Comparison of ENCODE assay signal across 1 cellular context in the genomic region with DNA sequence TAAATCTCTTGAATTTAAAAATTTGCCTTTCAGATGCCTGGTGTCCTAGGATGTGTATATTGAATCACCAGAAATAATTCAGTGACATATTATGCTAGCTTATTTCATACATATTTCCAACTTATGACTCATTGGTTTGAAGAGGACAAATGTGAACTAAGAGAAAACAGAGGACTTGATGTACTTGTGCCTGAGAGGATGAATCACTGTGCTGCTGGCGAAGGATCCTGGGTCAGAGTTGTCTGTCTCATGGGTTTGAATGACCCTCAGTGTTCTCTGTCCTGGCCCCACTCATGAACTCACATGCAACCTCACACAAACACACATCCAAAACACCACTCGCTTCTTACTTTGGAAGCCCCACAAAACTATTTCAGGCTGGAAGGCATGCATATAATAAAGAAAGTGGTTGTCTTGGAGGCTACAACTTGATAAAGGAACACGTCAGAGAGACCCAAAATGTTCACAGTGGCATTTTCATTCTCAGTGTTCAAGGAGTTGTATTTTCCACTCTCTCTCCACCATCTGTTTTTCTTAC.
A peak's percentile ranks its signal among the peaks of the same experiment; 100 is the strongest.
TF ChIP-seq lines count a peak whose summit lies in the region.

No MANE protein-coding gene starts in this region.

TF ChIP-seq in SK-N-SH, 30 proteins besides CTCF, POLR2A, EP300 and RAD21 (continued from another document):
- TF ChIP-seq, protein P1, sequence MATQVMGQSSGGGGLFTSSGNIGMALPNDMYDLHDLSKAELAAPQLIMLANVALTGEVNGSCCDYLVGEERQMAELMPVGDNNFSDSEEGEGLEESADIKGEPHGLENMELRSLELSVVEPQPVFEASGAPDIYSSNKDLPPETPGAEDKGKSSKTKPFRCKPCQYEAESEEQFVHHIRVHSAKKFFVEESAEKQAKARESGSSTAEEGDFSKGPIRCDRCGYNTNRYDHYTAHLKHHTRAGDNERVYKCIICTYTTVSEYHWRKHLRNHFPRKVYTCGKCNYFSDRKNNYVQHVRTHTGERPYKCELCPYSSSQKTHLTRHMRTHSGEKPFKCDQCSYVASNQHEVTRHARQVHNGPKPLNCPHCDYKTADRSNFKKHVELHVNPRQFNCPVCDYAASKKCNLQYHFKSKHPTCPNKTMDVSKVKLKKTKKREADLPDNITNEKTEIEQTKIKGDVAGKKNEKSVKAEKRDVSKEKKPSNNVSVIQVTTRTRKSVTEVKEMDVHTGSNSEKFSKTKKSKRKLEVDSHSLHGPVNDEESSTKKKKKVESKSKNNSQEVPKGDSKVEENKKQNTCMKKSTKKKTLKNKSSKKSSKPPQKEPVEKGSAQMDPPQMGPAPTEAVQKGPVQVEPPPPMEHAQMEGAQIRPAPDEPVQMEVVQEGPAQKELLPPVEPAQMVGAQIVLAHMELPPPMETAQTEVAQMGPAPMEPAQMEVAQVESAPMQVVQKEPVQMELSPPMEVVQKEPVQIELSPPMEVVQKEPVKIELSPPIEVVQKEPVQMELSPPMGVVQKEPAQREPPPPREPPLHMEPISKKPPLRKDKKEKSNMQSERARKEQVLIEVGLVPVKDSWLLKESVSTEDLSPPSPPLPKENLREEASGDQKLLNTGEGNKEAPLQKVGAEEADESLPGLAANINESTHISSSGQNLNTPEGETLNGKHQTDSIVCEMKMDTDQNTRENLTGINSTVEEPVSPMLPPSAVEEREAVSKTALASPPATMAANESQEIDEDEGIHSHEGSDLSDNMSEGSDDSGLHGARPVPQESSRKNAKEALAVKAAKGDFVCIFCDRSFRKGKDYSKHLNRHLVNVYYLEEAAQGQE (IDR thresholded peaks at IDR 0.05; ENCODE audit: low read depth, low read length), result no peak
- TF ChIP-seq, protein P2, sequence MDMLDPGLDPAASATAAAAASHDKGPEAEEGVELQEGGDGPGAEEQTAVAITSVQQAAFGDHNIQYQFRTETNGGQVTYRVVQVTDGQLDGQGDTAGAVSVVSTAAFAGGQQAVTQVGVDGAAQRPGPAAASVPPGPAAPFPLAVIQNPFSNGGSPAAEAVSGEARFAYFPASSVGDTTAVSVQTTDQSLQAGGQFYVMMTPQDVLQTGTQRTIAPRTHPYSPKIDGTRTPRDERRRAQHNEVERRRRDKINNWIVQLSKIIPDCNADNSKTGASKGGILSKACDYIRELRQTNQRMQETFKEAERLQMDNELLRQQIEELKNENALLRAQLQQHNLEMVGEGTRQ (IDR thresholded peaks at IDR 0.05; ENCODE audit: borderline replicate concordance, low read depth, low read length), result no peak
- TF ChIP-seq GATA2 (CRISPR knock-in tag; IDR thresholded peaks at IDR 0.05) (no peak), FOXM1 (IDR thresholded peaks at IDR 0.05; ENCODE audit: low read depth) (0 out of 2 replicates have a peak, but pooled peaks have one; percentile 49), NRF1 (IDR thresholded peaks at IDR 0.05; ENCODE audit: low read depth, low read length) (no peak), FOSL2 (IDR thresholded peaks at IDR 0.05; ENCODE audit: borderline replicate concordance, low read depth) (peak; percentile 88), MEF2A (IDR thresholded peaks at IDR 0.05; ENCODE audit: borderline replicate concordance, low read depth) (no peak), FOXJ3 (CRISPR knock-in tag; IDR thresholded peaks at IDR 0.05) (no peak), EZH2phosphoT487 (IDR thresholded peaks at IDR 0.05; ENCODE audit: borderline replicate concordance, low read depth) (no peak), CHD2 (IDR thresholded peaks at IDR 0.05; ENCODE audit: low read length, partially characterized antibody) (no peak), ELF1 (IDR thresholded peaks at IDR 0.05) (no peak), SMC3 (IDR thresholded peaks at IDR 0.05; ENCODE audit: low read depth, low read length) (no peak), RFX5 (IDR thresholded peaks at IDR 0.05; ENCODE audit: low read length) (no peak), RCOR1 (IDR thresholded peaks at IDR 0.05; ENCODE audit: low read length) (no peak), RXRA (IDR thresholded peaks at IDR 0.05; ENCODE audit: borderline replicate concordance, low read depth) (peak; percentile 40; the same call in 1 of the 2 replicates), POLR2AphosphoS5 (IDR thresholded peaks at IDR 0.05; ENCODE audit: low read depth, low read length) (0 out of 2 replicates have a peak, but pooled peaks have one; percentile 25)
- TF ChIP-seq, protein P3, sequence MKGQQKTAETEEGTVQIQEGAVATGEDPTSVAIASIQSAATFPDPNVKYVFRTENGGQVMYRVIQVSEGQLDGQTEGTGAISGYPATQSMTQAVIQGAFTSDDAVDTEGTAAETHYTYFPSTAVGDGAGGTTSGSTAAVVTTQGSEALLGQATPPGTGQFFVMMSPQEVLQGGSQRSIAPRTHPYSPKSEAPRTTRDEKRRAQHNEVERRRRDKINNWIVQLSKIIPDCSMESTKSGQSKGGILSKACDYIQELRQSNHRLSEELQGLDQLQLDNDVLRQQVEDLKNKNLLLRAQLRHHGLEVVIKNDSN (IDR thresholded peaks at IDR 0.05; ENCODE audit: borderline replicate concordance, low read depth), result no peak
- TF ChIP-seq, protein P4, sequence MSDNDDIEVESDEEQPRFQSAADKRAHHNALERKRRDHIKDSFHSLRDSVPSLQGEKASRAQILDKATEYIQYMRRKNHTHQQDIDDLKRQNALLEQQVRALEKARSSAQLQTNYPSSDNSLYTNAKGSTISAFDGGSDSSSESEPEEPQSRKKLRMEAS (IDR thresholded peaks at IDR 0.05; ENCODE audit: low read depth), result no peak
- TF ChIP-seq, protein P5, sequence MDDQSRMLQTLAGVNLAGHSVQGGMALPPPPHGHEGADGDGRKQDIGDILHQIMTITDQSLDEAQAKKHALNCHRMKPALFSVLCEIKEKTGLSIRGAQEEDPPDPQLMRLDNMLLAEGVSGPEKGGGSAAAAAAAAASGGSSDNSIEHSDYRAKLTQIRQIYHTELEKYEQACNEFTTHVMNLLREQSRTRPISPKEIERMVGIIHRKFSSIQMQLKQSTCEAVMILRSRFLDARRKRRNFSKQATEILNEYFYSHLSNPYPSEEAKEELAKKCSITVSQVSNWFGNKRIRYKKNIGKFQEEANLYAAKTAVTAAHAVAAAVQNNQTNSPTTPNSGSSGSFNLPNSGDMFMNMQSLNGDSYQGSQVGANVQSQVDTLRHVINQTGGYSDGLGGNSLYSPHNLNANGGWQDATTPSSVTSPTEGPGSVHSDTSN (IDR thresholded peaks at IDR 0.05), result peak; percentile 49; the same call in 1 of the 2 replicates
